In genomic region chr9:132547052-132547431, GRCh38 we compare ENCODE assay signal across 1 cellular context.
TF ChIP-seq lines count a peak whose summit lies in the region.

No MANE protein-coding gene starts in this region.

TF ChIP-seq in K562, 482 proteins besides CTCF, POLR2A, EP300 and RAD21:
- no peak for TF ChIP-seq KLF13 (tag; IDR thresholded peaks at IDR 0.05; ENCODE audit: borderline replicate concordance, low read depth)
- peak; percentile 46; the same call in 1 of the 2 replicates for TF ChIP-seq ZNF24 (IDR thresholded peaks at IDR 0.05)
